Comparison of ENCODE assay signal across 1 cellular context in the genomic region with DNA sequence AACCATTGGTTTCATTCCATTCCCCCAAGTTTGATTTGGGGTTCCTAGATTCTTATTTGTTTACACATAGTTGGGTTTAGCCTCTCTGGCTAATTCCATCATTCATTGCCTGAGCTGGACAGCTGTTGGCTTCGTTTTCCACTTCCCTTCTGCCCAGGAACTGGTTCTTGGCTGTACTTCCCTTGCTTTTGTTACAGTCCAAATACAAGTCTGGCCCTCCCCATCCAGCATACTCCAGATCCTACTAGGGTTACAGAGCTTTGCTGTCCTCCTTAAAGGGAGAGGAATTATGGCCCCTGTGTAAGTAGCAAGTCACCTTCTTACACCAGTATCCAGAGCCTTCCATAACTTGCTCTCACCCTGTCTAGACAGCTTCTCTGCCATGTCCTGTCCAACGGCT.
TF ChIP-seq lines count a peak whose summit lies in the region.

No MANE protein-coding gene starts in this region.

TF ChIP-seq in WTC11, 78 proteins besides CTCF, POLR2A, EP300 and RAD21 (continued from another document):
- TF ChIP-seq, protein P1, sequence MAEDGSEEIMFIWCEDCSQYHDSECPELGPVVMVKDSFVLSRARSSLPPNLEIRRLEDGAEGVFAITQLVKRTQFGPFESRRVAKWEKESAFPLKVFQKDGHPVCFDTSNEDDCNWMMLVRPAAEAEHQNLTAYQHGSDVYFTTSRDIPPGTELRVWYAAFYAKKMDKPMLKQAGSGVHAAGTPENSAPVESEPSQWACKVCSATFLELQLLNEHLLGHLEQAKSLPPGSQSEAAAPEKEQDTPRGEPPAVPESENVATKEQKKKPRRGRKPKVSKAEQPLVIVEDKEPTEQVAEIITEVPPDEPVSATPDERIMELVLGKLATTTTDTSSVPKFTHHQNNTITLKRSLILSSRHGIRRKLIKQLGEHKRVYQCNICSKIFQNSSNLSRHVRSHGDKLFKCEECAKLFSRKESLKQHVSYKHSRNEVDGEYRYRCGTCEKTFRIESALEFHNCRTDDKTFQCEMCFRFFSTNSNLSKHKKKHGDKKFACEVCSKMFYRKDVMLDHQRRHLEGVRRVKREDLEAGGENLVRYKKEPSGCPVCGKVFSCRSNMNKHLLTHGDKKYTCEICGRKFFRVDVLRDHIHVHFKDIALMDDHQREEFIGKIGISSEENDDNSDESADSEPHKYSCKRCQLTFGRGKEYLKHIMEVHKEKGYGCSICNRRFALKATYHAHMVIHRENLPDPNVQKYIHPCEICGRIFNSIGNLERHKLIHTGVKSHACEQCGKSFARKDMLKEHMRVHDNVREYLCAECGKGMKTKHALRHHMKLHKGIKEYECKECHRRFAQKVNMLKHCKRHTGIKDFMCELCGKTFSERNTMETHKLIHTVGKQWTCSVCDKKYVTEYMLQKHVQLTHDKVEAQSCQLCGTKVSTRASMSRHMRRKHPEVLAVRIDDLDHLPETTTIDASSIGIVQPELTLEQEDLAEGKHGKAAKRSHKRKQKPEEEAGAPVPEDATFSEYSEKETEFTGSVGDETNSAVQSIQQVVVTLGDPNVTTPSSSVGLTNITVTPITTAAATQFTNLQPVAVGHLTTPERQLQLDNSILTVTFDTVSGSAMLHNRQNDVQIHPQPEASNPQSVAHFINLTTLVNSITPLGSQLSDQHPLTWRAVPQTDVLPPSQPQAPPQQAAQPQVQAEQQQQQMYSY (CRISPR knock-in tag; IDR thresholded peaks at IDR 0.05), result no peak
- no peak for TF ChIP-seq NR3C1 (CRISPR knock-in tag; conservative IDR thresholded peaks at IDR 0.05; ENCODE audit: low read depth)
- TF ChIP-seq, protein P2, sequence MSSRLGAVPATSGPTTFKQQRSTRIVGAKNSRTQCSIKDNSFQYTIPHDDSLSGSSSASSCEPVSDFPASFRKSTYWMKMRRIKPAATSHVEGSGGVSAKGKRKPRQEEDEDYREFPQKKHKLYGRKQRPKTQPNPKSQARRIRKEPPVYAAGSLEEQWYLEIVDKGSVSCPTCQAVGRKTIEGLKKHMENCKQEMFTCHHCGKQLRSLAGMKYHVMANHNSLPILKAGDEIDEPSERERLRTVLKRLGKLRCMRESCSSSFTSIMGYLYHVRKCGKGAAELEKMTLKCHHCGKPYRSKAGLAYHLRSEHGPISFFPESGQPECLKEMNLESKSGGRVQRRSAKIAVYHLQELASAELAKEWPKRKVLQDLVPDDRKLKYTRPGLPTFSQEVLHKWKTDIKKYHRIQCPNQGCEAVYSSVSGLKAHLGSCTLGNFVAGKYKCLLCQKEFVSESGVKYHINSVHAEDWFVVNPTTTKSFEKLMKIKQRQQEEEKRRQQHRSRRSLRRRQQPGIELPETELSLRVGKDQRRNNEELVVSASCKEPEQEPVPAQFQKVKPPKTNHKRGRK (CRISPR knock-in tag; IDR thresholded peaks at IDR 0.05; ENCODE audit: borderline replicate concordance), result no peak
- TF ChIP-seq, protein P3, sequence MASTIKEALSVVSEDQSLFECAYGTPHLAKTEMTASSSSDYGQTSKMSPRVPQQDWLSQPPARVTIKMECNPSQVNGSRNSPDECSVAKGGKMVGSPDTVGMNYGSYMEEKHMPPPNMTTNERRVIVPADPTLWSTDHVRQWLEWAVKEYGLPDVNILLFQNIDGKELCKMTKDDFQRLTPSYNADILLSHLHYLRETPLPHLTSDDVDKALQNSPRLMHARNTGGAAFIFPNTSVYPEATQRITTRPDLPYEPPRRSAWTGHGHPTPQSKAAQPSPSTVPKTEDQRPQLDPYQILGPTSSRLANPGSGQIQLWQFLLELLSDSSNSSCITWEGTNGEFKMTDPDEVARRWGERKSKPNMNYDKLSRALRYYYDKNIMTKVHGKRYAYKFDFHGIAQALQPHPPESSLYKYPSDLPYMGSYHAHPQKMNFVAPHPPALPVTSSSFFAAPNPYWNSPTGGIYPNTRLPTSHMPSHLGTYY (CRISPR knock-in tag; IDR thresholded peaks at IDR 0.05), result no peak
